ENCODE assay signal across 9 cellular contexts in the genomic region with DNA sequence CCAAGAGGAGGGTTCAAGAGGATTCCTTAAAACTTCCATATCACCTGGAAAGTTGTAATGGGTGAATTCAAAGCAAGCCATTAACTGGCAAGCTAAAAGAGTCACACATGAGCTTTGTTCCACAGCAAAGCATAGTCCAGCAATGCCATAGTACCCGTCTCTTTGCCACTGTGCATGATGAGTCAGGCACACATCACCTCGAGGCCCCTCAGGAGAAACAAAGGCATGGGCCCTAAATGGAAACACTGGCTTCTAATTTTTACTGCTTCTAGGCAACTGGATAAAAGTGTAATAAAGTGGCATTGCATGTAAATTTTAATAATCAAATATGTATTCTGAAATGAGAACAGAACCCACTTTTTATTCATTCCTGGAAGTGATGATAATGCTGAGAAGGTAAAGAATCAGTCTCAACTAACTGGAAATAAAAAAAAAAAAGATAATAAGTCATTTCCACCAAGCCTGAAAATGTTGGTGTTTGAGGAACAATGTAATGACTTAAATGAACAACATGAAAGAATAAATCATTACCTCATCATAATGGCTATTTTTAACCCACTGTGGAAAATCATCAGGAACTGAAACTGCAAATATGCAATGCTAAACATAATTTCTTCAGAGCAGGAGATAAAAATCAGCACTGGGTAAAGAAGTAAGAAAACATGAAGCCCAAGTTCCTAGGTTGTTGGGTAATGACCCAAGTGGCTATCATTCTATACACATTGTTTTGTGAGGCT.
DNase-seq lines count a peak whose midpoint lies in the region; ATAC-seq and TF ChIP-seq lines count a peak whose summit lies in the region.
"Had no signal": no experiment of that assay in that cellular context is flagged by ENCODE, and none has a peak within 500 bp of the region (broad histone marks: within the 10 kb centered on the region; RNA-seq: fewer than 3 reads in every experiment).

No MANE protein-coding gene starts in this region.

- peak; percentile 40 for ATAC-seq in GM21619 (IDR thresholded peaks at IDR 0.05; ENCODE audit: unreplicated experiment)
- ATAC-seq in heart left ventricle: peak; percentile 23 to 67 (median 48)
- no peak for ATAC-seq in GM21360 (IDR thresholded peaks at IDR 0.05; ENCODE audit: unreplicated experiment)
- no peak for ATAC-seq in HG03108 (IDR thresholded peaks at IDR 0.05; ENCODE audit: unreplicated experiment)
- ATAC-seq in HG03521 (IDR thresholded peaks at IDR 0.05; ENCODE audit: unreplicated experiment): no peak

- DNase-seq in CD14-positive monocyte (ENCODE audit: low spot score) (no peak), SK-N-SH (no peak), heart left ventricle (no peak), AML-193 (lab: John Stamatoyannopoulos, UW) (no peak)
- DNase-seq: occipital lobe had no signal

- H3K4me3 ChIP-seq in SK-N-SH (ENCODE audit: low read depth in 2 of 2, low read length in 1 of 2) (no peak overlapping the region), heart left ventricle (no peak overlapping the region)

- H3K36me3 ChIP-seq in SK-N-SH (replicated peaks in 1 of 2; ENCODE audit: control insufficient read depth in 1 of 2, insufficient read depth in 2 of 2, low read length in 1 of 2) (peaks cover 4% of the 10 kb centered on the region in 2 experiments), heart left ventricle (no peaks in the 10 kb centered on the region)

- no peaks in the 10 kb centered on the region for H4K20me1 ChIP-seq in SK-N-SH (ENCODE audit: insufficient read depth)

- CTCF ChIA-PET in SK-N-SH (lab: Yijun Ruan, JAX): interaction anchor here (2.7 kb wide), 1 partner anchor 102 kb away, joined by 8 read pairs; no protein-coding TSS in a partner anchor

- peak overlapping the region; percentile 24 for H3K9ac ChIP-seq in SK-N-SH

- H3K27me3 ChIP-seq in SK-N-SH (ENCODE audit: insufficient read depth) (no peaks in the 10 kb centered on the region), heart left ventricle (no peaks in the 10 kb centered on the region)

- WGBS in SK-N-SH (ENCODE audit: low lambda C conversion rate): 25% methylated on average over 2 of the region's 2 CpGs
- WGBS in heart left ventricle, 4 donors: 73 to 92% (median 84%) methylated on average over 2 of the region's 2 CpGs

- H3K9me3 ChIP-seq in SK-N-SH (no peaks in the 10 kb centered on the region), heart left ventricle (no peaks in the 10 kb centered on the region)

- no peak for TF ChIP-seq POLR2A in heart left ventricle (IDR thresholded peaks at IDR 0.05)

- peaks cover 10 to 53% of the 10 kb centered on the region in 2 experiments for H3K4me1 ChIP-seq in SK-N-SH (ENCODE audit: control insufficient read depth in 1 of 2, insufficient read depth in 2 of 2, low read depth in 1 of 2, low read length in 1 of 2)
- peaks cover 0 to 31% (median 10%) of the 10 kb centered on the region in 12 donors for H3K4me1 ChIP-seq in heart left ventricle

- POLR2A ChIA-PET in SK-N-SH (lab: Yijun Ruan, JAX): no interaction called here

- TF ChIP-seq RAD21 in SK-N-SH (IDR thresholded peaks at IDR 0.05; ENCODE audit: low read length): no peak

- H3K27ac ChIP-seq in SK-N-SH (ENCODE audit: low read depth in 2 of 2, low read length in 1 of 2) (peak overlapping the region; percentile 40 to 84; a peak in 3 of 4 replicates), heart left ventricle (peak overlapping the region in 6 of 12 donors; percentile 7 to 74 (median 24))

- peaks cover 0 to 2% (median 0%) of the 10 kb centered on the region in 7 donors for H3K9me3 Mint-ChIP-seq in CD14-positive monocyte

- H3F3A ChIP-seq in SK-N-SH (replicated peaks; ENCODE audit: insufficient read depth): peaks cover 57% of the 10 kb centered on the region

- H3K4me1 Mint-ChIP-seq in CD14-positive monocyte: peaks cover 38% of the 10 kb centered on the region

- peaks cover 0 to 5% of the 10 kb centered on the region in 2 donors for H3K36me3 Mint-ChIP-seq in CD14-positive monocyte

- peak overlapping the region; percentile 12 to 39 for H3K4me3 Mint-ChIP-seq in CD14-positive monocyte

- peak overlapping the region; percentile 81 to 95 (median 93) for H3K27ac Mint-ChIP-seq in CD14-positive monocyte

- H3K9me2 ChIP-seq in SK-N-SH: no peaks in the 10 kb centered on the region

- peaks cover 98% of the 10 kb centered on the region for H3K79me2 ChIP-seq in SK-N-SH (ENCODE audit: insufficient read depth)

- intact Hi-C loops in CD14-positive monocyte (cut with micrococcal nuclease): loop anchor here in 1 of 2 donors (5.0 kb wide), 1 partner anchor 99 kb away; no protein-coding TSS in a partner anchor
- intact Hi-C loops in heart left ventricle (cut with DNase I): no loop called here

- TF ChIP-seq CTCF in CD14-positive monocyte (IDR thresholded peaks at IDR 0.05) (no peak), SK-N-SH (IDR thresholded peaks at IDR 0.05) (no peak), heart left ventricle (IDR thresholded peaks at IDR 0.05) (no peak)

- no peak overlapping the region for H2AFZ ChIP-seq in SK-N-SH (ENCODE audit: low read depth)

- H3K4me2 ChIP-seq in SK-N-SH: peak overlapping the region; percentile 52

- peak in 1 of 2 experiments; percentile 59; a peak in 1 of 4 replicates for TF ChIP-seq EP300 in SK-N-SH (IDR thresholded peaks at IDR 0.05; ENCODE audit: borderline replicate concordance in 1 of 2, low read depth in 1 of 2, low read length in 1 of 2)

- H3K27me3 Mint-ChIP-seq in CD14-positive monocyte (ENCODE audit: low read depth in 3 of 3): no peaks in the 10 kb centered on the region

TF ChIP-seq in SK-N-SH, 30 proteins besides CTCF, POLR2A, EP300 and RAD21 (continues in another document):
- TF ChIP-seq MEF2A (IDR thresholded peaks at IDR 0.05; ENCODE audit: borderline replicate concordance, low read depth) (peak; percentile 87; the same call in 1 of the 2 replicates), TEAD4 (IDR thresholded peaks at IDR 0.05; ENCODE audit: borderline replicate concordance, insufficient read depth) (no peak), MXI1 (IDR thresholded peaks at IDR 0.05; ENCODE audit: low read depth, low read length) (no peak), RCOR1 (IDR thresholded peaks at IDR 0.05; ENCODE audit: low read length) (no peak), POLR2AphosphoS5 (IDR thresholded peaks at IDR 0.05; ENCODE audit: low read depth, low read length) (peak; percentile 25; the same call in 1 of the 2 replicates), SMC3 (IDR thresholded peaks at IDR 0.05; ENCODE audit: low read depth, low read length) (no peak), TCF12 (IDR thresholded peaks at IDR 0.05) (peak; percentile 19; the same call in 1 of the 2 replicates)
- TF ChIP-seq, protein P1, sequence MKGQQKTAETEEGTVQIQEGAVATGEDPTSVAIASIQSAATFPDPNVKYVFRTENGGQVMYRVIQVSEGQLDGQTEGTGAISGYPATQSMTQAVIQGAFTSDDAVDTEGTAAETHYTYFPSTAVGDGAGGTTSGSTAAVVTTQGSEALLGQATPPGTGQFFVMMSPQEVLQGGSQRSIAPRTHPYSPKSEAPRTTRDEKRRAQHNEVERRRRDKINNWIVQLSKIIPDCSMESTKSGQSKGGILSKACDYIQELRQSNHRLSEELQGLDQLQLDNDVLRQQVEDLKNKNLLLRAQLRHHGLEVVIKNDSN (IDR thresholded peaks at IDR 0.05; ENCODE audit: borderline replicate concordance, low read depth): no peak
- TF ChIP-seq, protein P2, sequence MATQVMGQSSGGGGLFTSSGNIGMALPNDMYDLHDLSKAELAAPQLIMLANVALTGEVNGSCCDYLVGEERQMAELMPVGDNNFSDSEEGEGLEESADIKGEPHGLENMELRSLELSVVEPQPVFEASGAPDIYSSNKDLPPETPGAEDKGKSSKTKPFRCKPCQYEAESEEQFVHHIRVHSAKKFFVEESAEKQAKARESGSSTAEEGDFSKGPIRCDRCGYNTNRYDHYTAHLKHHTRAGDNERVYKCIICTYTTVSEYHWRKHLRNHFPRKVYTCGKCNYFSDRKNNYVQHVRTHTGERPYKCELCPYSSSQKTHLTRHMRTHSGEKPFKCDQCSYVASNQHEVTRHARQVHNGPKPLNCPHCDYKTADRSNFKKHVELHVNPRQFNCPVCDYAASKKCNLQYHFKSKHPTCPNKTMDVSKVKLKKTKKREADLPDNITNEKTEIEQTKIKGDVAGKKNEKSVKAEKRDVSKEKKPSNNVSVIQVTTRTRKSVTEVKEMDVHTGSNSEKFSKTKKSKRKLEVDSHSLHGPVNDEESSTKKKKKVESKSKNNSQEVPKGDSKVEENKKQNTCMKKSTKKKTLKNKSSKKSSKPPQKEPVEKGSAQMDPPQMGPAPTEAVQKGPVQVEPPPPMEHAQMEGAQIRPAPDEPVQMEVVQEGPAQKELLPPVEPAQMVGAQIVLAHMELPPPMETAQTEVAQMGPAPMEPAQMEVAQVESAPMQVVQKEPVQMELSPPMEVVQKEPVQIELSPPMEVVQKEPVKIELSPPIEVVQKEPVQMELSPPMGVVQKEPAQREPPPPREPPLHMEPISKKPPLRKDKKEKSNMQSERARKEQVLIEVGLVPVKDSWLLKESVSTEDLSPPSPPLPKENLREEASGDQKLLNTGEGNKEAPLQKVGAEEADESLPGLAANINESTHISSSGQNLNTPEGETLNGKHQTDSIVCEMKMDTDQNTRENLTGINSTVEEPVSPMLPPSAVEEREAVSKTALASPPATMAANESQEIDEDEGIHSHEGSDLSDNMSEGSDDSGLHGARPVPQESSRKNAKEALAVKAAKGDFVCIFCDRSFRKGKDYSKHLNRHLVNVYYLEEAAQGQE (IDR thresholded peaks at IDR 0.05; ENCODE audit: low read depth, low read length): no peak
- TF ChIP-seq, protein P3, sequence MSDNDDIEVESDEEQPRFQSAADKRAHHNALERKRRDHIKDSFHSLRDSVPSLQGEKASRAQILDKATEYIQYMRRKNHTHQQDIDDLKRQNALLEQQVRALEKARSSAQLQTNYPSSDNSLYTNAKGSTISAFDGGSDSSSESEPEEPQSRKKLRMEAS (IDR thresholded peaks at IDR 0.05; ENCODE audit: low read depth): no peak
- TF ChIP-seq, protein P4, sequence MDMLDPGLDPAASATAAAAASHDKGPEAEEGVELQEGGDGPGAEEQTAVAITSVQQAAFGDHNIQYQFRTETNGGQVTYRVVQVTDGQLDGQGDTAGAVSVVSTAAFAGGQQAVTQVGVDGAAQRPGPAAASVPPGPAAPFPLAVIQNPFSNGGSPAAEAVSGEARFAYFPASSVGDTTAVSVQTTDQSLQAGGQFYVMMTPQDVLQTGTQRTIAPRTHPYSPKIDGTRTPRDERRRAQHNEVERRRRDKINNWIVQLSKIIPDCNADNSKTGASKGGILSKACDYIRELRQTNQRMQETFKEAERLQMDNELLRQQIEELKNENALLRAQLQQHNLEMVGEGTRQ (IDR thresholded peaks at IDR 0.05; ENCODE audit: borderline replicate concordance, low read depth, low read length): no peak

Comparison
In these comparisons a context has a peak if more than half of its experiments do, and no peak if none do; other contexts are left out.
1. ATAC-seq: peak in GM21619 (single experiment) and heart left ventricle (4 of 4); none in GM21360 (single experiment), HG03108 (single experiment) and HG03521 (single experiment).